Comparison of ENCODE assay signal across 10 cellular contexts in the genomic region with DNA sequence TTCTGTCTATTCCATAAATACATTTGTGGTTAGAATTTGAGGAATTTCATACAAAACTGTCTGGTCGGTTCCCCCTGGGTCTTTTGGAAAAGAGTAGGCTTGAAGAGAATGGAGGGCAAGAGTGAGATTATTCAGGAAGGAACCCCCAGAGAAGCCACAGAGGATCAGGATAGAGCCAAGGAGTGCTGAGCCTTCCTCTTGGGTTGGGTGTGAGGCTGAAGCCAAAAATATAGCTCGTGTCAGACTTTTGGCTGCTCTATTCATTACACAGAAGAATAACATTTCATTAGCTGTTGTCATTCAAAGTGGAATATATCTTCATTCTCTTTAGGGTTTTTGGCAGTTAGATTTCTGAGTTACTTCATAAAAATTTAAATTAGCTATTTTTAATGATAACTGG. TPM values are rescaled to one million over a fixed set of nuclear protein-coding genes. Genes with fewer than 3 reads are reported as not detected.
"Had no signal": no experiment of that assay in that cellular context is flagged by ENCODE, and none has a peak within 500 bp of the region (broad histone marks: within the 10 kb centered on the region; RNA-seq: fewer than 3 reads in every experiment).

No MANE protein-coding gene starts in this region.

- H3K4me3 Mint-ChIP-seq: HFFc6, IgD-negative memory B cell had no signal

- H3K4me3 ChIP-seq: HAP-1 had no signal

- H3K36me3 Mint-ChIP-seq: IgD-negative memory B cell had no signal

- ATAC-seq: HCT116, HepG2 had no signal

- H3K9me3 ChIP-seq: HAP-1 had no signal

- H3K9me3 Mint-ChIP-seq: HFFc6 had no signal

- H3K27ac Mint-ChIP-seq: HFFc6 had no signal

- H3K4me1 Mint-ChIP-seq: IgD-negative memory B cell had no signal

- H3K27ac ChIP-seq: HL-60 had no signal

- DNase-seq: GOT3, H7, HFFc6, KBM-7 had no signal

- H3K36me3 ChIP-seq: HAP-1 had no signal

- FAIRE-seq: HepG2 had no signal

RNA-seq across cellular contexts. Expression of a gene that starts 46.7 kb away (rescaled TPM):
- total RNA-seq: H7, HepG2, HFFc6, HT1080 had no signal
- polyA plus RNA-seq: HepG2, IgD-negative memory B cell had no signal
